In genomic region chr4:120815361-120815760, GRCh38 we compare ENCODE assay signal across 26 cellular contexts.
"Had no signal": no experiment of that assay in that cellular context is flagged by ENCODE, and none has a peak within 500 bp of the region (broad histone marks: within the 10 kb centered on the region; RNA-seq: fewer than 3 reads in every experiment).

No MANE protein-coding gene starts in this region.

- H3K79me2 ChIP-seq: hepatocyte, parathyroid adenoma had no signal

- H3K9me3 ChIP-seq: lower lobe of right lung, psoas muscle, right lobe of liver, testis, thyroid gland, upper lobe of left lung, vagina had no signal

- H3K4me1 ChIP-seq: lower lobe of right lung, parathyroid adenoma, psoas muscle, right atrium auricular region, right lobe of liver, stomach, testis, thyroid gland, transverse colon, upper lobe of left lung, vagina had no signal

- FAIRE-seq: keratinocyte had no signal

- H3K36me3 Mint-ChIP-seq: naive B cell; natural killer cell; stimulated activated naive B cell treated with anti-CD40 and anti-IgM and Interleukin-4, amounts not matched to agents 10 μg/mL and 1 μg/mL and 100 μg/mL, for 72 hours had no signal

- H3K9me3 Mint-ChIP-seq: natural killer cell had no signal

- DNase-seq: heart right ventricle; kidney glomerular epithelial cell; left cardiac atrium; left ventricle myocardium superior; lower lobe of right lung; mammary epithelial cell; mesendoderm; naive B cell; natural killer cell; nephron progenitor cell; nucleus accumbens; psoas muscle; right lobe of liver; stimulated activated naive B cell treated with anti-CD40 and anti-IgM and Interleukin-4, amounts not matched to agents 10 μg/mL and 1 μg/mL and 100 μg/mL, for 72 hours; stimulated activated naive CD8-positive, alpha-beta T cell treated with anti-CD3 and anti-CD28 coated beads, Interleukin-15, Interleukin-2, amounts not matched to agents 100 U/mL and 50 U/mL, for 24 hours; stomach; testis; thyroid gland; transverse colon; upper lobe of left lung had no signal

- H3K36me3 ChIP-seq: lower lobe of right lung, right atrium auricular region, right lobe of liver, thyroid gland, transverse colon, upper lobe of left lung had no signal

- H3K4me3 Mint-ChIP-seq: naive B cell; natural killer cell; nephron progenitor cell; stimulated activated naive B cell treated with anti-CD40 and anti-IgM and Interleukin-4, amounts not matched to agents 10 μg/mL and 1 μg/mL and 100 μg/mL, for 72 hours had no signal

- H3K4me3 ChIP-seq: hepatocyte, psoas muscle, right atrium auricular region, right lobe of liver, stomach, testis, thyroid gland, transverse colon, vagina had no signal

- H3K4me1 Mint-ChIP-seq: naive B cell; natural killer cell; stimulated activated naive B cell treated with anti-CD40 and anti-IgM and Interleukin-4, amounts not matched to agents 10 μg/mL and 1 μg/mL and 100 μg/mL, for 72 hours had no signal

- H2AFZ ChIP-seq: hepatocyte, parathyroid adenoma had no signal

- H3K27ac ChIP-seq: heart right ventricle, hepatocyte, parathyroid adenoma, psoas muscle, right atrium auricular region, right lobe of liver, stomach, testis, thyroid gland, transverse colon, vagina had no signal

- H3K27me3 ChIP-seq: heart right ventricle, hepatocyte, right atrium auricular region, right lobe of liver, stomach, testis, thyroid gland, transverse colon, upper lobe of left lung, vagina had no signal

- H3K9ac ChIP-seq: parathyroid adenoma had no signal

- H3K27me3 Mint-ChIP-seq: naive B cell had no signal

- H3K27ac Mint-ChIP-seq: mesothelial cell of epicardium; naive B cell; natural killer cell; nephron progenitor cell; stimulated activated naive B cell treated with anti-CD40 and anti-IgM and Interleukin-4, amounts not matched to agents 10 μg/mL and 1 μg/mL and 100 μg/mL, for 72 hours had no signal
